8 cellular contexts compared by ENCODE assay signal in the genomic region with DNA sequence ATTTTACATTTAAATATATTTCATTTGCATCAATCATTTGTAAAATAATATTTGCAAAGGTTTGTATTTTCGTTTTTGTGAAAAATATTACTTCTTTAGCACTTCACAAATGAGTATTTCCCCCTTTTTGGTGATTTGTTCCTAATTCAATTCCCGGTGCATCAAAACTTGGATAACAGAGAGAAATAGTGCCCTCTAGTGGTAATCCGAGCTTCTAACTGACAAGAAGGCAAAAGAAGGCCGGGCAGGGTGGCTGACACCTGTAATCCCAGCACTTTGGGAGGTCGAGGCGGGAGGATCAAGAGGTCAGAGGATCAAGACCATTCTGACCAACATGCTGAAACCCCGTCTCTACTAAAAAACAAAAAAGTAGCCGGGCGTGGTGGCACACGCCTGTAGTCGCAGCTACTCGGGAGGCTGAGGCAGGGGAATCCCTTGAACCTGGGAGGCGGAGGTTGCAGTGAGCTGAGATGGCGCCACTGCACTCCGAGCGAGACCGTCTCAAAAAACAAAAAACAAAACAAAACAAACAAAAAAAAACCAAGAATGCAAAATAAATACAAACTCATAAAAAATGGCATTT.
DNase-seq lines count a peak whose midpoint lies in the region; ATAC-seq, FAIRE-seq and TF ChIP-seq lines count a peak whose summit lies in the region.

No MANE protein-coding gene starts in this region.

- no peak for FAIRE-seq in K562 (lab: Jason Lieb, UNC)

- H4K20me1 ChIP-seq in K562 (replicated peaks; ENCODE audit: control insufficient read depth, insufficient read depth, low read length): no peaks in the 10 kb centered on the region

- no peak overlapping the region for H3K4me3 ChIP-seq in left ventricle myocardium inferior
- H3K4me3 ChIP-seq in K562: no peak overlapping the region
- H3K4me3 ChIP-seq in lung: no peak overlapping the region

- H3K36me3 ChIP-seq in left ventricle myocardium inferior: no peaks in the 10 kb centered on the region
- no peaks in the 10 kb centered on the region for H3K36me3 ChIP-seq in K562 (ENCODE audit: control insufficient read depth, insufficient read depth, low read length)
- no peaks in the 10 kb centered on the region for H3K36me3 ChIP-seq in lung (ENCODE audit: control insufficient read depth in 2 of 2, insufficient read depth in 2 of 2, low read length in 2 of 2)

- BruUV-seq in K562 (replicated peaks; lab: Mats Ljungman, UMichigan): no TSS peak

- intact Hi-C loops in left ventricle myocardium inferior (cut with micrococcal nuclease): no loop called here
- intact Hi-C loops in Right ventricle myocardium superior (cut with DNase I): no loop called here
- intact Hi-C loops in K562 (cut with micrococcal nuclease): no loop called here

- TF ChIP-seq EP300 in K562 (IDR thresholded peaks at IDR 0.05; ENCODE audit: low read length): no peak

- TF ChIP-seq CTCF in left ventricle myocardium inferior (IDR thresholded peaks at IDR 0.05; ENCODE audit: borderline replicate concordance) (peak; percentile 49), K562 (IDR thresholded peaks at IDR 0.05 in 2 of 3, conservative IDR thresholded peaks at IDR 0.05 in 1 of 3; ENCODE audit: insufficient read depth in 2 of 3, low read depth in 1 of 3, low read length in 3 of 3) (peak in 2 of 3 experiments; percentile 44 to 48; a peak in 4 of 6 replicates), lung (IDR thresholded peaks at IDR 0.05; ENCODE audit: control extremely low read depth, extremely low read depth) (no peak)

- DNase-seq in left ventricle myocardium inferior (no peak), Right ventricle myocardium superior (no peak), NCI-H446 (lab: John Stamatoyannopoulos, UW) (peak; percentile 54 to 91), K562 (ENCODE audit: extremely low read depth in 1 of 4, low spot score in 3 of 4) (peak; percentile 6 to 52 (median 9)), lung (ENCODE audit: low spot score) (no peak)
- no peak for DNase-seq in activated naive CD4-positive, alpha-beta T cell (lab: John Stamatoyannopoulos, UW)
- no peak for DNase-seq in stimulated activated CD8-positive, alpha-beta memory T cell treated with anti-CD3 and anti-CD28 coated beads, Interleukin-4, amount 100 ng/mL, for 48 hours

- CTCF ChIA-PET in K562 (lab: Yijun Ruan, JAX; ENCODE audit: low intra/inter-chr PET ratio): no interaction called here

- H3K9me3 ChIP-seq in left ventricle myocardium inferior (replicated peaks): no peaks in the 10 kb centered on the region
- no peaks in the 10 kb centered on the region for H3K9me3 ChIP-seq in K562 (replicated peaks; ENCODE audit: control insufficient read depth, insufficient read depth, low read depth, low read length)
- no peaks in the 10 kb centered on the region for H3K9me3 ChIP-seq in lung (ENCODE audit: control insufficient read depth in 2 of 2, insufficient read depth in 1 of 2, low read length in 1 of 2)

- no peaks in the 10 kb centered on the region for H3K4me1 ChIP-seq in left ventricle myocardium inferior
- H3K4me1 ChIP-seq in K562 (replicated peaks in 1 of 2; ENCODE audit: control insufficient read depth in 2 of 2, insufficient read depth in 2 of 2, low read length in 2 of 2): no peaks in the 10 kb centered on the region
- no peaks in the 10 kb centered on the region for H3K4me1 ChIP-seq in lung (ENCODE audit: control insufficient read depth in 2 of 2, insufficient read depth in 2 of 2, low read length in 2 of 2)

- under 1% methylated on average over 8 of the region's 17 CpGs for WGBS in K562 (ENCODE audit: insufficient coverage, low coverage, missing lambda C conversion rate)
- 64 to 66% methylated on average over 17 of the region's 17 CpGs for WGBS in lung, 2 donors

- no peak for TF ChIP-seq POLR2A in K562 (conservative IDR thresholded peaks at IDR 0.05)

- TF ChIP-seq RAD21 in K562 (CRISPR knock-in tag; conservative IDR thresholded peaks at IDR 0.05 in 1 of 2, IDR thresholded peaks at IDR 0.05 in 1 of 2): peak in 1 of 2 experiments; percentile 53; a peak in 3 of 4 replicates

- no peaks in the 10 kb centered on the region for H3K79me2 ChIP-seq in K562 (ENCODE audit: control insufficient read depth, insufficient read depth, low read length)

- H3K4me2 ChIP-seq in K562 (ENCODE audit: insufficient read depth, low read length): no peak overlapping the region

- in situ Hi-C loops in K562 (cut with MboI): no loop called here

- no peak overlapping the region for H3K9ac ChIP-seq in K562 (ENCODE audit: insufficient read depth in 1 of 2, low read depth in 2 of 2, low read length in 2 of 2)

- no peaks in the 10 kb centered on the region for H3K9me1 ChIP-seq in K562 (ENCODE audit: control insufficient read depth, insufficient read depth, low read length)

- H3K27me3 ChIP-seq in left ventricle myocardium inferior (ENCODE audit: low read depth) (no peaks in the 10 kb centered on the region), K562 (ENCODE audit: control insufficient read depth in 2 of 2, insufficient read depth in 2 of 2, low read length in 2 of 2) (no peaks in the 10 kb centered on the region), lung (ENCODE audit: control insufficient read depth, insufficient read depth) (no peaks in the 10 kb centered on the region)

- H3K27ac ChIP-seq in left ventricle myocardium inferior (replicated peaks) (no peak overlapping the region), K562 (ENCODE audit: extremely low read depth, low read depth, low read length) (no peak overlapping the region), lung (ENCODE audit: low read depth in 1 of 2, low read length in 1 of 2) (no peak overlapping the region)

- H2AFZ ChIP-seq in K562 (ENCODE audit: low read depth, low read length): no peak overlapping the region

- ATAC-seq in Right ventricle myocardium superior (ENCODE audit: poor library complexity) (no peak), HG03159 (IDR thresholded peaks at IDR 0.05; ENCODE audit: unreplicated experiment) (peak; percentile 75), K562 (no peak), lung (ENCODE audit: insufficient read depth, low FRiP score) (peak; percentile 51)

- POLR2A ChIA-PET in K562 (lab: Yijun Ruan, JAX): interaction anchor here (0.6 kb wide), 1 partner anchor 387 kb away, joined by 3 read pairs; no protein-coding TSS in a partner anchor

TF ChIP-seq in K562, 482 proteins besides CTCF, POLR2A, EP300 and RAD21 (continues in another document):
- TF ChIP-seq HDGF (IDR thresholded peaks at IDR 0.05) (no peak), RB1 (IDR thresholded peaks at IDR 0.05; ENCODE audit: low read depth) (no peak), SMARCA4 (IDR thresholded peaks at IDR 0.05) (no peak), ZNF134 (CRISPR knock-in tag; conservative IDR thresholded peaks at IDR 0.05) (no peak)
- TF ChIP-seq, protein P1, sequence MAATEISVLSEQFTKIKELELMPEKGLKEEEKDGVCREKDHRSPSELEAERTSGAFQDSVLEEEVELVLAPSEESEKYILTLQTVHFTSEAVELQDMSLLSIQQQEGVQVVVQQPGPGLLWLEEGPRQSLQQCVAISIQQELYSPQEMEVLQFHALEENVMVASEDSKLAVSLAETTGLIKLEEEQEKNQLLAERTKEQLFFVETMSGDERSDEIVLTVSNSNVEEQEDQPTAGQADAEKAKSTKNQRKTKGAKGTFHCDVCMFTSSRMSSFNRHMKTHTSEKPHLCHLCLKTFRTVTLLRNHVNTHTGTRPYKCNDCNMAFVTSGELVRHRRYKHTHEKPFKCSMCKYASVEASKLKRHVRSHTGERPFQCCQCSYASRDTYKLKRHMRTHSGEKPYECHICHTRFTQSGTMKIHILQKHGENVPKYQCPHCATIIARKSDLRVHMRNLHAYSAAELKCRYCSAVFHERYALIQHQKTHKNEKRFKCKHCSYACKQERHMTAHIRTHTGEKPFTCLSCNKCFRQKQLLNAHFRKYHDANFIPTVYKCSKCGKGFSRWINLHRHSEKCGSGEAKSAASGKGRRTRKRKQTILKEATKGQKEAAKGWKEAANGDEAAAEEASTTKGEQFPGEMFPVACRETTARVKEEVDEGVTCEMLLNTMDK (IDR thresholded peaks at IDR 0.05; ENCODE audit: borderline replicate concordance, insufficient read depth, low read depth, low read length, poor library complexity, severe bottlenecking): no peak

Comparison
In these comparisons a context has a peak if more than half of its experiments do, and no peak if none do; other contexts are left out.
1. DNase-seq: peak in NCI-H446 (2 of 2) and K562 (4 of 4); none in left ventricle myocardium inferior (single experiment), Right ventricle myocardium superior (single experiment), lung (single experiment), activated naive CD4-positive, alpha-beta T cell (0 of 4) and stimulated activated CD8-positive, alpha-beta memory T cell treated with anti-CD3 and anti-CD28 coated beads, Interleukin-4, amount 100 ng/mL, for 48 hours (single experiment).
2. ATAC-seq: peak in HG03159 (single experiment) and lung (single experiment); none in Right ventricle myocardium superior (single experiment) and K562 (single experiment).